In the genomic region with DNA sequence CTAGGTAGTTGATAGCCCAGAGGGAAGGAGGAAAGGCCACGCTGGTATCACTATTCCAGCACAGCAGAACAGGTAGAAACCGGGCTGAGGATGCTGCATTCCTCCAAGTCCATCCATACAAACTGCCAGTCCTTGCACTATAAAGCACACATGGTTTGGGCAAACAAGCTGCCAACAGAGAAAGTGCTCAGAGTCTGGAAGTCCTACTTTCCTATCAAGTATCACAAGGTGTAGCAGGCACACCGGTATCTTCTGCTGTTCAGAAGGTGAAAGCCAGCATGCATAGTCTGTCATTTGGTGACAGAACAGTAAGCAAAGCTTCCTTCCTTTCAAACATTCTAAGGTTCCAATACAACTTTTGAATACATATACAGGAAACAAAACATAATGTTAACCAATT, we compare ENCODE assay signal across 7 cellular contexts. TPM values are rescaled to one million over a fixed set of nuclear protein-coding genes. Genes with fewer than 3 reads are reported as not detected.
DNase-seq lines count a peak whose midpoint lies in the region; ATAC-seq, FAIRE-seq and TF ChIP-seq lines count a peak whose summit lies in the region.

No MANE protein-coding gene starts in this region.

- H3K9me3 ChIP-seq in HEK293 (ENCODE audit: control insufficient read depth, insufficient read depth, low read depth, low read length) (no peaks in the 10 kb centered on the region), gastroesophageal sphincter (no peaks in the 10 kb centered on the region), small intestine (ENCODE audit: control insufficient read depth, low read depth) (no peaks in the 10 kb centered on the region)

- H3K4me3 ChIP-seq in HEK293 (ENCODE audit: low read depth, low read length) (no peak overlapping the region), gastroesophageal sphincter (no peak overlapping the region), small intestine (ENCODE audit: low read depth in 1 of 2, low read length in 2 of 2) (no peak overlapping the region)

- 0 out of 2 replicates have a peak, but pooled peaks cover 4% of the 10 kb centered on the region for H3K4me1 ChIP-seq in HEK293 (ENCODE audit: control insufficient read depth, insufficient read depth, low read length)
- peaks cover 0 to 36% (median 13%) of the 10 kb centered on the region in 3 donors for H3K4me1 ChIP-seq in gastroesophageal sphincter
- peaks cover 2 to 4% of the 10 kb centered on the region in 2 donors for H3K4me1 ChIP-seq in small intestine (ENCODE audit: control insufficient read depth in 2 of 2, insufficient read depth in 1 of 2, low read depth in 1 of 2, low read length in 1 of 2)

- TF ChIP-seq CTCF in HEK293 (tag by site-specific recombination; IDR thresholded peaks at IDR 0.05) (no peak), gastroesophageal sphincter (IDR thresholded peaks at IDR 0.05) (no peak)

- CTCF ChIA-PET in HEK293 (lab: Yijun Ruan, JAX), result interaction anchor here (1.8 to 3.7 kb wide), 3 partner anchors 11 to 15 kb away, joined by 9 to 30 read pairs (median 25); partner anchors contain the start of gene DIAPH1

- POLR2A ChIA-PET in HEK293 (lab: Yijun Ruan, JAX), result no interaction called here

- H3K27me3 Mint-ChIP-seq in T-helper 2 cell treated with Interferon-gamma antibody and Interleukin-4, amounts not matched to agents 5 μg/mL and 100 μg/mL, for 36 hours (ENCODE audit: low read depth), result no peaks in the 10 kb centered on the region

- H3K36me3 ChIP-seq in HEK293 (ENCODE audit: control insufficient read depth in 2 of 2, insufficient read depth in 1 of 2, low read length in 2 of 2) (no peaks in the 10 kb centered on the region), gastroesophageal sphincter (no peaks in the 10 kb centered on the region), small intestine (ENCODE audit: control insufficient read depth in 2 of 2, insufficient read depth in 2 of 2, low read length in 2 of 2) (no peaks in the 10 kb centered on the region)

- H3K9me3 Mint-ChIP-seq in T-helper 2 cell treated with Interferon-gamma antibody and Interleukin-4, amounts not matched to agents 5 μg/mL and 100 μg/mL, for 36 hours, result no peaks in the 10 kb centered on the region

- whole genome bisulfite sequencing in gastroesophageal sphincter (ENCODE audit: low coverage in 1 of 2), 2 donors, result 60 to 80% methylated on average over 1 to 3 of the region's 3 CpGs
- WGBS in small intestine, 3 donors, result 47 to 72% (median 59%) methylated on average over 3 of the region's 3 CpGs

- no peak for TF ChIP-seq EP300 in gastroesophageal sphincter (IDR thresholded peaks at IDR 0.05)

- no peak for TF ChIP-seq POLR2A in gastroesophageal sphincter (IDR thresholded peaks at IDR 0.05)

- H3K4me3 Mint-ChIP-seq in T-helper 2 cell treated with Interferon-gamma antibody and Interleukin-4, amounts not matched to agents 5 μg/mL and 100 μg/mL, for 36 hours, result peak overlapping the region; percentile 80

- H3K27ac Mint-ChIP-seq in T-helper 2 cell treated with Interferon-gamma antibody and Interleukin-4, amounts not matched to agents 5 μg/mL and 100 μg/mL, for 36 hours, result peak overlapping the region; percentile 90

- H3K27ac ChIP-seq in HEK293 (ENCODE audit: extremely low read depth, low read depth, low read length) (no peak overlapping the region), gastroesophageal sphincter (peak overlapping the region in 3 of 4 donors; percentile 42 to 64 (median 59)), small intestine (ENCODE audit: low read depth in 1 of 2, low read length in 1 of 2) (peak overlapping the region; percentile 37 to 51)

- H3K4me1 Mint-ChIP-seq in T-helper 2 cell treated with Interferon-gamma antibody and Interleukin-4, amounts not matched to agents 5 μg/mL and 100 μg/mL, for 36 hours (ENCODE audit: low read depth), result peaks cover 80% of the 10 kb centered on the region

- H3K27me3 ChIP-seq in gastroesophageal sphincter (no peaks in the 10 kb centered on the region), small intestine (ENCODE audit: control insufficient read depth in 2 of 2, insufficient read depth in 2 of 2, low read length in 2 of 2) (no peaks in the 10 kb centered on the region)

- no peak for DNase-seq in T-helper 2 cell treated with Interferon-gamma antibody and Interleukin-4, amounts not matched to agents 5 μg/mL and 100 μg/mL, for 36 hours (ENCODE audit: low spot score)
- DNase-seq in small intestine, result no peak
- no peak for DNase-seq in 8988T
- no peak for DNase-seq in stimulated activated CD8-positive, alpha-beta memory T cell treated with anti-CD3 and anti-CD28 coated beads, Interleukin-4, amount 100 ng/mL, for 48 hours

- H3K36me3 Mint-ChIP-seq in T-helper 2 cell treated with Interferon-gamma antibody and Interleukin-4, amounts not matched to agents 5 μg/mL and 100 μg/mL, for 36 hours (ENCODE audit: low read depth), result peaks cover 28% of the 10 kb centered on the region

- no peak for FAIRE-seq in small intestine (lab: Jason Lieb, UNC)

- ATAC-seq in gastroesophageal sphincter (no peak), GM18868 (IDR thresholded peaks at IDR 0.05; ENCODE audit: unreplicated experiment) (no peak)

TF ChIP-seq in HEK293, 187 proteins besides CTCF, POLR2A, EP300 and RAD21:
- TF ChIP-seq, protein P1, sequence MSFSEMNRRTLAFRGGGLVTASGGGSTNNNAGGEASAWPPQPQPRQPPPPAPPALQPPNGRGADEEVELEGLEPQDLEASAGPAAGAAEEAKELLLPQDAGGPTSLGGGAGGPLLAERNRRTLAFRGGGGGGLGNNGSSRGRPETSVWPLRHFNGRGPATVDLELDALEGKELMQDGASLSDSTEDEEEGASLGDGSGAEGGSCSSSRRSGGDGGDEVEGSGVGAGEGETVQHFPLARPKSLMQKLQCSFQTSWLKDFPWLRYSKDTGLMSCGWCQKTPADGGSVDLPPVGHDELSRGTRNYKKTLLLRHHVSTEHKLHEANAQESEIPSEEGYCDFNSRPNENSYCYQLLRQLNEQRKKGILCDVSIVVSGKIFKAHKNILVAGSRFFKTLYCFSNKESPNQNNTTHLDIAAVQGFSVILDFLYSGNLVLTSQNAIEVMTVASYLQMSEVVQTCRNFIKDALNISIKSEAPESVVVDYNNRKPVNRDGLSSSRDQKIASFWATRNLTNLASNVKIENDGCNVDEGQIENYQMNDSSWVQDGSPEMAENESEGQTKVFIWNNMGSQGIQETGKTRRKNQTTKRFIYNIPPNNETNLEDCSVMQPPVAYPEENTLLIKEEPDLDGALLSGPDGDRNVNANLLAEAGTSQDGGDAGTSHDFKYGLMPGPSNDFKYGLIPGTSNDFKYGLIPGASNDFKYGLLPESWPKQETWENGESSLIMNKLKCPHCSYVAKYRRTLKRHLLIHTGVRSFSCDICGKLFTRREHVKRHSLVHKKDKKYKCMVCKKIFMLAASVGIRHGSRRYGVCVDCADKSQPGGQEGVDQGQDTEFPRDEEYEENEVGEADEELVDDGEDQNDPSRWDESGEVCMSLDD (tag by site-specific recombination; IDR thresholded peaks at IDR 0.05), result no peak
- TF ChIP-seq ZNF560 (tag by site-specific recombination; IDR thresholded peaks at IDR 0.05; ENCODE audit: borderline replicate concordance), result no peak
- peak; percentile 89 for TF ChIP-seq ZNF600 (tag by site-specific recombination; IDR thresholded peaks at IDR 0.05)
- TF ChIP-seq, protein P2, sequence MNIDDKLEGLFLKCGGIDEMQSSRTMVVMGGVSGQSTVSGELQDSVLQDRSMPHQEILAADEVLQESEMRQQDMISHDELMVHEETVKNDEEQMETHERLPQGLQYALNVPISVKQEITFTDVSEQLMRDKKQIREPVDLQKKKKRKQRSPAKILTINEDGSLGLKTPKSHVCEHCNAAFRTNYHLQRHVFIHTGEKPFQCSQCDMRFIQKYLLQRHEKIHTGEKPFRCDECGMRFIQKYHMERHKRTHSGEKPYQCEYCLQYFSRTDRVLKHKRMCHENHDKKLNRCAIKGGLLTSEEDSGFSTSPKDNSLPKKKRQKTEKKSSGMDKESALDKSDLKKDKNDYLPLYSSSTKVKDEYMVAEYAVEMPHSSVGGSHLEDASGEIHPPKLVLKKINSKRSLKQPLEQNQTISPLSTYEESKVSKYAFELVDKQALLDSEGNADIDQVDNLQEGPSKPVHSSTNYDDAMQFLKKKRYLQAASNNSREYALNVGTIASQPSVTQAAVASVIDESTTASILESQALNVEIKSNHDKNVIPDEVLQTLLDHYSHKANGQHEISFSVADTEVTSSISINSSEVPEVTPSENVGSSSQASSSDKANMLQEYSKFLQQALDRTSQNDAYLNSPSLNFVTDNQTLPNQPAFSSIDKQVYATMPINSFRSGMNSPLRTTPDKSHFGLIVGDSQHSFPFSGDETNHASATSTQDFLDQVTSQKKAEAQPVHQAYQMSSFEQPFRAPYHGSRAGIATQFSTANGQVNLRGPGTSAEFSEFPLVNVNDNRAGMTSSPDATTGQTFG (tag by site-specific recombination; IDR thresholded peaks at IDR 0.05; ENCODE audit: borderline replicate concordance), result no peak
- TF ChIP-seq PRDM1 (tag by site-specific recombination; IDR thresholded peaks at IDR 0.05), result no peak
TF ChIP-seq in HEK293: peak in this region for 1.

RNA-seq across cellular contexts. Expression of gene DIAPH1, which starts 14.9 kb away (rescaled TPM):
- total RNA-seq in gastroesophageal sphincter, result 10 to 100 TPM; 35.2 to 62.3 (median 53.4) TPM
- 10 to 100 TPM; 58.4 to 97.3 (median 87.8) TPM for polyA plus RNA-seq in small intestine

RNA-seq across cellular contexts. Expression of gene HDAC3, which starts 32.7 kb away (rescaled TPM):
- 10 to 100 TPM; 35.4 to 77.8 (median 37.7) TPM for total RNA-seq in gastroesophageal sphincter
- 10 to 100 TPM; 39.0 to 56.2 (median 42.9) TPM for polyA plus RNA-seq in small intestine

RNA-seq across cellular contexts. Expression of gene RELL2, which starts 32.9 kb away (rescaled TPM):
- total RNA-seq in gastroesophageal sphincter, result 1 to 10 TPM; 2.3 to 5.4 (median 2.8) TPM
- polyA plus RNA-seq in small intestine, result 1 to 10 TPM; 3.4 to 5.4 (median 4.3) TPM

RNA-seq across cellular contexts. Expression of gene FCHSD1, which starts 47.3 kb away (rescaled TPM):
- total RNA-seq in gastroesophageal sphincter, result 10 to 100 TPM in 3 of 4 donors, 1 to 10 TPM in 1; 8.2 to 14.8 (median 13.3) TPM
- polyA plus RNA-seq in small intestine, result 10 to 100 TPM in 2 of 3 donors, 1 to 10 TPM in 1; 8.3 to 14.8 (median 12.4) TPM
